In genomic region chr2:133667-134593, GRCh38 we compare ENCODE assay signal across 21 cellular contexts.
A peak's percentile ranks its signal among the peaks of the same experiment; 100 is the strongest.
DNase-seq lines count a peak whose midpoint lies in the region; ATAC-seq and TF ChIP-seq lines count a peak whose summit lies in the region.
"Had no signal": no experiment of that assay in that cellular context is flagged by ENCODE, and none has a peak within 500 bp of the region (broad histone marks: within the 10 kb centered on the region; RNA-seq: fewer than 3 reads in every experiment).

No MANE protein-coding gene starts in this region.

- intact Hi-C loops in colonic mucosa (cut with DNase I), result no loop called here
- intact Hi-C loops in left colon (cut with DNase I, micrococcal nuclease), result no loop called here

- no peaks in the 10 kb centered on the region for H3K27me3 ChIP-seq in colonic mucosa
- H3K27me3 ChIP-seq in rectal smooth muscle tissue (ENCODE audit: control insufficient read depth, insufficient read depth, low read length), result no peaks in the 10 kb centered on the region
- H3K27me3 ChIP-seq: BE2C had no signal

- H3K4me1 ChIP-seq in colonic mucosa (no peaks in the 10 kb centered on the region), rectal smooth muscle tissue (ENCODE audit: control insufficient read depth, insufficient read depth, low read length) (no peaks in the 10 kb centered on the region)
- H3K4me1 ChIP-seq: BE2C had no signal

- H3K36me3 ChIP-seq in colonic mucosa (no peaks in the 10 kb centered on the region), rectal smooth muscle tissue (ENCODE audit: control insufficient read depth, insufficient read depth, low read length) (no peaks in the 10 kb centered on the region)
- H3K36me3 ChIP-seq: BE2C had no signal

- ATAC-seq in left colon (peak; percentile 96), GM18511 (IDR thresholded peaks at IDR 0.05; ENCODE audit: unreplicated experiment) (no peak), GM19395 (IDR thresholded peaks at IDR 0.05; ENCODE audit: unreplicated experiment) (no peak)
- ATAC-seq: Panc1, Right ventricle myocardium inferior had no signal

- no peak overlapping the region for H3K4me3 ChIP-seq in colonic mucosa
- H3K4me3 ChIP-seq in rectal smooth muscle tissue (ENCODE audit: low read length), result peak overlapping the region; percentile 27

- no peaks in the 10 kb centered on the region for H3K9me3 ChIP-seq in colonic mucosa
- H3K9me3 ChIP-seq: BE2C had no signal

- no peak for TF ChIP-seq CTCF in colonic mucosa (IDR thresholded peaks at IDR 0.05)

- H3K9ac ChIP-seq in colonic mucosa (ENCODE audit: low read depth in 2 of 2, low read length in 2 of 2) (peak overlapping the region in 1 of 2 donors; percentile 55), rectal smooth muscle tissue (ENCODE audit: low read length) (no peak overlapping the region)
- H3K9ac ChIP-seq: KMS-11 had no signal

- DNase-seq in DMS153 (lab: John Stamatoyannopoulos, UW) (peak; percentile 0), DMS153 treated with DMSO at 0.1 percent for 48 hours (lab: John Stamatoyannopoulos, UW; ENCODE audit: unreplicated experiment) (no peak), colonic mucosa (peak; percentile 45), left colon (peak; percentile 41 to 64)
- DNase-seq in activated CD4-positive, alpha-beta T cell treated with anti-CD3 and anti-CD28 coated beads, Interleukin-2, amount 50 U/mL, for 48 hours, result no peak
- DNase-seq: BE2C; CD4-positive, alpha-beta T cell; DMS79; H9; NCI-H1048; NCI-H1436 treated with DMSO at 0.1 percent for 48 hours; NCI-H2081 treated with DMSO at 0.1 percent for 48 hours; NCI-H510A treated with DMSO at 0.1 percent for 48 hours; NCI-H82 had no signal

- H3K27ac ChIP-seq in colonic mucosa, result peak overlapping the region; percentile 2
- H3K27ac ChIP-seq in rectal smooth muscle tissue (ENCODE audit: low read depth, low read length), result no peak overlapping the region
- H3K27ac ChIP-seq: 22Rv1, KMS-11 had no signal

Comparison
In these comparisons a context has a peak if more than half of its experiments do, and no peak if none do; other contexts are left out.
1. DNase-seq: peak in DMS153 (single experiment), colonic mucosa (single experiment) and left colon (2 of 2); none in DMS153 treated with DMSO at 0.1 percent for 48 hours (single experiment) and activated CD4-positive, alpha-beta T cell treated with anti-CD3 and anti-CD28 coated beads, Interleukin-2, amount 50 U/mL, for 48 hours (0 of 2).